Comparison of ENCODE assay signal across 16 cellular contexts in genomic region chr1:175277778-175278177, GRCh38.
DNase-seq lines count a peak whose midpoint lies in the region; ATAC-seq, FAIRE-seq and TF ChIP-seq lines count a peak whose summit lies in the region.
"Had no signal": no experiment of that assay in that cellular context is flagged by ENCODE, and none has a peak within 500 bp of the region (broad histone marks: within the 10 kb centered on the region; RNA-seq: fewer than 3 reads in every experiment).

No MANE protein-coding gene starts in this region.

- TF ChIP-seq POLR2A in gastrocnemius medialis (IDR thresholded peaks at IDR 0.05), result no peak
- TF ChIP-seq POLR2A in esophagus muscularis mucosa (IDR thresholded peaks at IDR 0.05; ENCODE audit: low read depth), result no peak

- H2AK5ac ChIP-seq in mesendoderm (ENCODE audit: low read length), result no peak overlapping the region

- H3K27me3 ChIP-seq in adipocyte (replicated peaks; ENCODE audit: control insufficient read depth, insufficient read depth, low read length), result no peaks in the 10 kb centered on the region
- H3K27me3 ChIP-seq in gastrocnemius medialis, result no peaks in the 10 kb centered on the region
- H3K27me3 ChIP-seq in mesendoderm (ENCODE audit: insufficient read depth, low read length, poor library complexity), result no peaks in the 10 kb centered on the region
- no peaks in the 10 kb centered on the region for H3K27me3 ChIP-seq in esophagus muscularis mucosa
- H3K27me3 ChIP-seq: BLaER1 treated with 17β-estradiol and CSF1 and Interleukin-3, amounts not matched to agents 10 nM and 100 nM had no signal

- peak; percentile 44 for FAIRE-seq in D721Med (lab: Jason Lieb, UNC)
- FAIRE-seq: GM12878 had no signal

- no peak overlapping the region for H3K4me2 ChIP-seq in mesendoderm (ENCODE audit: low read length)
- H3K4me2 ChIP-seq: BLaER1 treated with 17β-estradiol and CSF1 and Interleukin-3, amounts not matched to agents 10 nM and 100 nM; GM23338 had no signal

- H3K4me1 ChIP-seq in adipocyte (ENCODE audit: control insufficient read depth, insufficient read depth, low read length), result peaks cover 35% of the 10 kb centered on the region
- peaks cover 29 to 31% of the 10 kb centered on the region in 2 donors for H3K4me1 ChIP-seq in gastrocnemius medialis
- no peaks in the 10 kb centered on the region for H3K4me1 ChIP-seq in mesendoderm (ENCODE audit: control insufficient read depth, low read depth, low read length)
- peaks cover 0 to 4% (median 0%) of the 10 kb centered on the region in 4 donors for H3K4me1 ChIP-seq in esophagus muscularis mucosa
- H3K4me1 ChIP-seq: BLaER1 treated with 17β-estradiol and CSF1 and Interleukin-3, amounts not matched to agents 10 nM and 100 nM had no signal

- no peak overlapping the region for H3K4ac ChIP-seq in mesendoderm (ENCODE audit: low read depth, low read length)

- no peak overlapping the region for H4K5ac ChIP-seq in mesendoderm (ENCODE audit: low read length)

- no peak overlapping the region for H2BK5ac ChIP-seq in mesendoderm (ENCODE audit: low read length)

- in situ Hi-C loops in gastrocnemius medialis (cut with MboI; ENCODE audit: low sequenced_read_pairs in 4 of 4), result no loop called here

- no peak overlapping the region for H3K18ac ChIP-seq in mesendoderm (ENCODE audit: low read length)

- H2BK15ac ChIP-seq in mesendoderm (replicated peaks; ENCODE audit: low read depth), result no peak overlapping the region

- TF ChIP-seq CTCF in D721Med (IDR thresholded peaks at IDR 0.05; ENCODE audit: insufficient read depth, missing control alignments), result no peak
- TF ChIP-seq CTCF in gastrocnemius medialis (IDR thresholded peaks at IDR 0.05 in 4 of 5, conservative IDR thresholded peaks at IDR 0.05 in 1 of 5), result no peak
- no peak for TF ChIP-seq CTCF in esophagus muscularis mucosa (IDR thresholded peaks at IDR 0.05)

- no peak for TF ChIP-seq EP300 in esophagus muscularis mucosa (IDR thresholded peaks at IDR 0.05)

- H2BK120ac ChIP-seq in mesendoderm (ENCODE audit: low read depth, low read length), result no peak overlapping the region

- H3K9ac ChIP-seq in adipocyte (ENCODE audit: low read length) (peak overlapping the region; percentile 35), mesendoderm (ENCODE audit: low read length) (no peak overlapping the region)
- H3K9ac ChIP-seq: BLaER1 treated with 17β-estradiol and CSF1 and Interleukin-3, amounts not matched to agents 10 nM and 100 nM had no signal

- DNase-seq in D721Med (ENCODE audit: insufficient read length, low spot score) (no peak), adipocyte (ENCODE audit: low read depth) (no peak), left cardiac atrium (no peak), gastrocnemius medialis (peak; percentile 24 to 28), cerebellum (ENCODE audit: low spot score) (no peak), mesendoderm (no peak), esophagus muscularis mucosa (ENCODE audit: extremely low spot score) (no peak)
- DNase-seq: ACHN; Calu3; CD4-positive, CD25-positive, alpha-beta regulatory T cell; DMS79; H7 had no signal

- H3K79me1 ChIP-seq in mesendoderm (ENCODE audit: low read length), result no peaks in the 10 kb centered on the region

- ATAC-seq in left cardiac atrium, result peak; percentile 18 to 72
- peak; percentile 52 to 57 for ATAC-seq in gastrocnemius medialis
- ATAC-seq in HG02763 (IDR thresholded peaks at IDR 0.05; ENCODE audit: unreplicated experiment), result no peak
- ATAC-seq: GM12878, GM23338 had no signal

- H3K27ac ChIP-seq in gastrocnemius medialis (peak overlapping the region; percentile 29 to 73 (median 48)), mesendoderm (ENCODE audit: low read depth, low read length) (no peak overlapping the region), esophagus muscularis mucosa (replicated peaks in 1 of 4) (peak overlapping the region in 1 of 4 donors; percentile 5)
- H3K27ac ChIP-seq: BLaER1 treated with 17β-estradiol and CSF1 and Interleukin-3, amounts not matched to agents 10 nM and 100 nM had no signal

- no CpG with 5 or more reads among the region's 4 CpGs for WGBS in mesendoderm (ENCODE audit: extremely low coverage, insufficient coverage, low lambda C conversion rate)
- WGBS in esophagus muscularis mucosa, result 76% methylated on average over 4 of the region's 4 CpGs

- H3K56ac ChIP-seq in mesendoderm (ENCODE audit: low read length), result no peak overlapping the region

- H4K8ac ChIP-seq in mesendoderm (ENCODE audit: low read depth, low read length), result no peak overlapping the region

- H3K23ac ChIP-seq in mesendoderm (ENCODE audit: low read length), result no peak overlapping the region

- no peak overlapping the region for H3K4me3 ChIP-seq in adipocyte (ENCODE audit: low read length)
- no peak overlapping the region for H3K4me3 ChIP-seq in gastrocnemius medialis
- no peak overlapping the region for H3K4me3 ChIP-seq in mesendoderm (ENCODE audit: low read length)
- H3K4me3 ChIP-seq in esophagus muscularis mucosa, result no peak overlapping the region
- H3K4me3 ChIP-seq: BLaER1 treated with 17β-estradiol and CSF1 and Interleukin-3, amounts not matched to agents 10 nM and 100 nM; GM12878; GM23338 had no signal

- H3K9me3 ChIP-seq in adipocyte (ENCODE audit: control insufficient read depth, low read length) (peaks cover 5% of the 10 kb centered on the region), gastrocnemius medialis (no peaks in the 10 kb centered on the region), esophagus muscularis mucosa (no peaks in the 10 kb centered on the region)
- H3K9me3 ChIP-seq: BLaER1 treated with 17β-estradiol and CSF1 and Interleukin-3, amounts not matched to agents 10 nM and 100 nM had no signal

- intact Hi-C loops in left cardiac atrium (cut with DNase I) (no loop called here), gastrocnemius medialis (cut with DNase I; ENCODE audit: low total_unique reads) (no loop called here), esophagus muscularis mucosa (cut with DNase I) (no loop called here)

- H3K79me2 ChIP-seq in mesendoderm (ENCODE audit: control insufficient read depth, insufficient read depth, low read length), result no peaks in the 10 kb centered on the region

- H3K36me3 ChIP-seq in adipocyte (ENCODE audit: control insufficient read depth, insufficient read depth, low read length, severe bottlenecking) (no peaks in the 10 kb centered on the region), gastrocnemius medialis (no peaks in the 10 kb centered on the region), mesendoderm (ENCODE audit: control insufficient read depth, insufficient read depth, low read length) (no peaks in the 10 kb centered on the region), esophagus muscularis mucosa (no peaks in the 10 kb centered on the region)
- H3K36me3 ChIP-seq: BLaER1 treated with 17β-estradiol and CSF1 and Interleukin-3, amounts not matched to agents 10 nM and 100 nM had no signal

Comparison
In these comparisons a context has a peak if more than half of its experiments do, and no peak if none do; other contexts are left out.
1. DNase-seq: peak in gastrocnemius medialis (2 of 2); none in D721Med (single experiment), adipocyte (single experiment), left cardiac atrium (single experiment), cerebellum (single experiment), mesendoderm (single experiment) and esophagus muscularis mucosa (single experiment).